In the genomic region with DNA sequence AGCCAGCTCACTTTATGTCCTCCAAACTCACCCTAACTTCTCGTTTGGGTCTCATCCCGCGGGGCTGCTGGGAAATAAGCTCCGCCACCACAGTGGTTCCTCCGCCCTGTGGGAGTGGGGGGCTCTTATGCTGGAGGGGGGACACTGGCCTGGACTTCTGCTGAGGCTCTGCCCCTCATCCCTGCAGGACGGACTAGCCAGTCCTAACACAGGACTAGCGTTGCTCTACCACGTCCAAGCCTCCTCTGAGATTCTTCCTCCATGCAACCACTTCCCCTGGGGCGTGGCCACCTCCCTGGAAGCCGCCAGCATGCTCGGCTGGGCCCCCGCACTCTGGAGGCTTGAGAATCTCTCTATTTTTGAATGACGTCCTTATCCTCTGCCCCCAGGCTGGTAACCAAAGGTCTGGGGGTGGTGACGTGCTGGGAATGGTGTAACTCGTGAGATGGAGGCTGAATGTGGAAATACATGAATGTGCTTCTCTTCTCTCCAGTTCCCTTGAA, we compare ENCODE assay signal across 11 cellular contexts. TPM values are rescaled to one million over a fixed set of nuclear protein-coding genes. Genes with fewer than 3 reads are reported as not detected.
A peak's percentile ranks its signal among the peaks of the same experiment; 100 is the strongest.
DNase-seq lines count a peak whose midpoint lies in the region; ATAC-seq and TF ChIP-seq lines count a peak whose summit lies in the region.
"Had no signal": no experiment of that assay in that cellular context is flagged by ENCODE, and none has a peak within 500 bp of the region (broad histone marks: within the 10 kb centered on the region; RNA-seq: fewer than 3 reads in every experiment).

No MANE protein-coding gene starts in this region.

- H3K4me1 ChIP-seq in lower lobe of right lung (peaks cover 35% of the 10 kb centered on the region), testis (peaks cover 12% of the 10 kb centered on the region)

- 63 to 73% methylated on average over 8 to 15 of the region's 15 CpGs for WGBS in testis, 2 donors

- H3K4me3 ChIP-seq in lower lobe of right lung: peak overlapping the region; percentile 42
- no peak overlapping the region for H3K4me3 ChIP-seq in testis
- H3K4me3 ChIP-seq: neural progenitor cell had no signal

- no peak for TF ChIP-seq POLR2A in testis (IDR thresholded peaks at IDR 0.05)

- H3K36me3 Mint-ChIP-seq in activated naive CD8-positive, alpha-beta T cell treated with anti-CD3 and anti-CD28 coated beads, Interleukin-2, amount 10 ng/mL, durations not matched to agents 7 days and 5 days: no peaks in the 10 kb centered on the region
- H3K36me3 Mint-ChIP-seq: neural progenitor cell had no signal

- H3K27ac Mint-ChIP-seq in activated naive CD8-positive, alpha-beta T cell treated with anti-CD3 and anti-CD28 coated beads, Interleukin-2, amount 10 ng/mL, durations not matched to agents 7 days and 5 days: peak overlapping the region; percentile 56
- H3K27ac Mint-ChIP-seq: neural progenitor cell had no signal

- H3K27me3 ChIP-seq in lower lobe of right lung (ENCODE audit: low read depth) (no peaks in the 10 kb centered on the region), testis (no peaks in the 10 kb centered on the region)

- no peaks in the 10 kb centered on the region for H3K9me3 Mint-ChIP-seq in activated naive CD8-positive, alpha-beta T cell treated with anti-CD3 and anti-CD28 coated beads, Interleukin-2, amount 10 ng/mL, durations not matched to agents 7 days and 5 days

- H3K4me1 Mint-ChIP-seq in activated naive CD8-positive, alpha-beta T cell treated with anti-CD3 and anti-CD28 coated beads, Interleukin-2, amount 10 ng/mL, durations not matched to agents 7 days and 5 days: peaks cover 8% of the 10 kb centered on the region

- ATAC-seq in activated naive CD8-positive, alpha-beta T cell treated with anti-CD3 and anti-CD28 coated beads, Interleukin-2, amount 10 ng/mL, durations not matched to agents 7 days and 5 days (ENCODE audit: low read depth): peak; percentile 66
- peak; percentile 30 to 46 for ATAC-seq in lower lobe of right lung

- DNase-seq in CD1c-positive myeloid dendritic cell (ENCODE audit: extremely low spot score) (peak; percentile 92), KBM-7 (peak; percentile 62), lower lobe of right lung (peak; percentile 68), testis (no peak), GM19240 (ENCODE audit: insufficient read length, low spot score) (no peak), dedifferentiated amniotic fluid mesenchymal stem cell (ENCODE audit: extremely low spot score) (no peak), AG08396 (ENCODE audit: low spot score) (no peak)
- peak; percentile 47 for DNase-seq in activated naive CD8-positive, alpha-beta T cell treated with anti-CD3 and anti-CD28 coated beads, Interleukin-2, amount 10 ng/mL, durations not matched to agents 7 days and 5 days
- DNase-seq: EL, NCI-H1092 treated with DMSO at 0.1 percent for 48 hours had no signal

- POLR2A ChIA-PET in activated naive CD8-positive, alpha-beta T cell treated with anti-CD3 and anti-CD28 coated beads, Interleukin-2, amount 10 ng/mL, durations not matched to agents 7 days and 5 days (lab: Charles Lee): interaction anchor here (1.5 kb wide), 1 partner anchor 12 kb away, joined by 4 read pairs; no protein-coding TSS in a partner anchor

- H3K36me3 ChIP-seq in lower lobe of right lung (no peaks in the 10 kb centered on the region), testis (ENCODE audit: low read depth, missing control alignments) (no peaks in the 10 kb centered on the region)
- H3K36me3 ChIP-seq: neural progenitor cell had no signal

- H3K27me3 Mint-ChIP-seq in activated naive CD8-positive, alpha-beta T cell treated with anti-CD3 and anti-CD28 coated beads, Interleukin-2, amount 10 ng/mL, durations not matched to agents 7 days and 5 days: peaks cover 3% of the 10 kb centered on the region

- peak overlapping the region; percentile 53 for H3K4me3 Mint-ChIP-seq in activated naive CD8-positive, alpha-beta T cell treated with anti-CD3 and anti-CD28 coated beads, Interleukin-2, amount 10 ng/mL, durations not matched to agents 7 days and 5 days
- H3K4me3 Mint-ChIP-seq: neural progenitor cell had no signal

- H3K9me3 ChIP-seq in lower lobe of right lung: no peaks in the 10 kb centered on the region
- H3K9me3 ChIP-seq in testis: no peaks in the 10 kb centered on the region

- in situ Hi-C loops in KBM-7 (cut with MboI; ENCODE audit: low pct_unique_long_range_greater_than_20kb, low sequenced_read_pairs): loop anchor here (10.0 kb wide), 1 partner anchor 153 kb away; no protein-coding TSS in a partner anchor

- H3K27ac ChIP-seq in lower lobe of right lung: peak overlapping the region; percentile 76
- H3K27ac ChIP-seq in testis: no peak overlapping the region
- H3K27ac ChIP-seq: neural progenitor cell had no signal

- TF ChIP-seq CTCF in lower lobe of right lung (IDR thresholded peaks at IDR 0.05) (no peak), testis (IDR thresholded peaks at IDR 0.05) (no peak)

- intact Hi-C loops in lower lobe of right lung (cut with DNase I): no loop called here
- intact Hi-C loops in testis (cut with DNase I; ENCODE audit: low total_unique reads): no loop called here

RNA-seq across cellular contexts. Expression of a gene that starts 0.9 kb away (rescaled TPM):
- not detected for total RNA-seq in activated naive CD8-positive, alpha-beta T cell treated with anti-CD3 and anti-CD28 coated beads, Interleukin-2, amount 10 ng/mL, durations not matched to agents 7 days and 5 days
- total RNA-seq in lower lobe of right lung: 60.1 TPM
- 1 to 10 TPM; 3.2 TPM for total RNA-seq in testis
- polyA plus RNA-seq in testis (ENCODE audit: insufficient read depth, low read depth, low replicate concordance): 6.3 TPM

RNA-seq across cellular contexts. Expression of a gene that starts 25.1 kb away (rescaled TPM):
- not detected for total RNA-seq in activated naive CD8-positive, alpha-beta T cell treated with anti-CD3 and anti-CD28 coated beads, Interleukin-2, amount 10 ng/mL, durations not matched to agents 7 days and 5 days
- not detected for total RNA-seq in lower lobe of right lung
- total RNA-seq in testis: not detected
- not detected for polyA plus RNA-seq in testis (ENCODE audit: insufficient read depth, low read depth, low replicate concordance)

RNA-seq across cellular contexts. Expression of a gene that starts 36.0 kb away (rescaled TPM):
- 100 to 1,000 TPM; 158 to 164 TPM for total RNA-seq in activated naive CD8-positive, alpha-beta T cell treated with anti-CD3 and anti-CD28 coated beads, Interleukin-2, amount 10 ng/mL, durations not matched to agents 7 days and 5 days
- 180 TPM for total RNA-seq in lower lobe of right lung
- 10 to 100 TPM; 25.5 to 33.5 TPM for total RNA-seq in testis
- 17.4 TPM for polyA plus RNA-seq in testis (ENCODE audit: insufficient read depth, low read depth, low replicate concordance)

Comparison
In these comparisons a context has a peak if more than half of its experiments do, and no peak if none do; other contexts are left out.
1. DNase-seq: peak in CD1c-positive myeloid dendritic cell (single experiment), KBM-7 (single experiment), activated naive CD8-positive, alpha-beta T cell treated with anti-CD3 and anti-CD28 coated beads, Interleukin-2, amount 10 ng/mL, durations not matched to agents 7 days and 5 days (single experiment) and lower lobe of right lung (single experiment); none in testis (single experiment), GM19240 (single experiment), dedifferentiated amniotic fluid mesenchymal stem cell (single experiment) and AG08396 (single experiment).
2. RNA of a gene that starts 0.9 kb away (total RNA-seq): 60.1 TPM in lower lobe of right lung (single experiment); 3.2 TPM in testis and not detected in activated naive CD8-positive, alpha-beta T cell treated with anti-CD3 and anti-CD28 coated beads, Interleukin-2, amount 10 ng/mL, durations not matched to agents 7 days and 5 days; every median in the first group is over 10 times any median in the second.